23 cellular contexts compared by ENCODE assay signal in genomic region chr2:4914551-4914950, GRCh38.
DNase-seq lines count a peak whose midpoint lies in the region; FAIRE-seq and TF ChIP-seq lines count a peak whose summit lies in the region.
"Had no signal": no experiment of that assay in that cellular context is flagged by ENCODE, and none has a peak within 500 bp of the region (broad histone marks: within the 10 kb centered on the region; RNA-seq: fewer than 3 reads in every experiment).

No MANE protein-coding gene starts in this region.

- intact Hi-C loops in MCF 10A (cut with micrococcal nuclease) (loop anchor here (1.0 kb wide), 1 partner anchor 15 kb away; no protein-coding TSS in a partner anchor), breast epithelium (cut with DNase I; ENCODE audit: low total_unique reads) (no loop called here), mammary epithelial cell (cut with micrococcal nuclease) (no loop called here), ascending aorta (cut with DNase I) (no loop called here)

- no peak overlapping the region for H3K4me2 ChIP-seq in mammary epithelial cell (ENCODE audit: insufficient read depth, low read depth, low read length)

- H3K36me3 Mint-ChIP-seq in MCF 10A (ENCODE audit: insufficient read depth, unreplicated experiment), result no peaks in the 10 kb centered on the region
- H3K36me3 Mint-ChIP-seq: IgD-negative memory B cell had no signal

- WGBS in mammary epithelial cell (ENCODE audit: low coverage, missing lambda C conversion rate), result 25% methylated on average over 4 of the region's 4 CpGs

- CTCF ChIA-PET in MCF 10A (lab: Yijun Ruan, JAX) (interaction anchor here (0.5 kb wide), 1 partner anchor 200 kb away, joined by 3 read pairs; no protein-coding TSS in a partner anchor), mammary epithelial cell (lab: Charles Lee; ENCODE audit: low non-redundant PET) (no interaction called here)

- POLR2A ChIA-PET in MCF 10A (lab: Yijun Ruan, JAX), result interaction anchor here (0.8 to 2.1 kb wide), 4 partner anchors 16 to 56 kb away, joined by 3 to 11 read pairs (median 5); no protein-coding TSS in a partner anchor

- no peak overlapping the region for H2AFZ ChIP-seq in mammary epithelial cell (ENCODE audit: low read depth, low read length)

- DNase-seq in MCF 10A (ENCODE audit: unreplicated experiment) (peak; percentile 98), breast epithelium (ENCODE audit: low spot score in 2 of 2) (no peak), mammary epithelial cell (peak; percentile 68), kidney epithelial cell (ENCODE audit: low read depth) (peak; percentile 28), urothelium cell line (ENCODE audit: low spot score) (peak; percentile 57), ascending aorta (ENCODE audit: low spot score in 2 of 2) (no peak), NOMO-1 treated with dmso at 0.1 percent for 144 hours (lab: John Stamatoyannopoulos, UW; ENCODE audit: unreplicated experiment) (no peak), RPMI8226 (no peak)
- DNase-seq: activated CD4-positive, alpha-beta T cell treated with anti-CD3 and anti-CD28 coated beads, Interleukin-2, amount 50 U/mL, for 1 hour; activated CD8-positive, alpha-beta memory T cell treated with anti-CD3 and anti-CD28 coated beads, Interleukin-2, amount 50 U/mL, for 48 hours; activated effector memory CD4-positive, alpha-beta T cell treated with anti-CD3 and anti-CD28 coated beads, Interleukin-2, amount 50 U/mL, for 16 hours; effector CD8-positive, alpha-beta T cell; hippocampal formation; MM.1S; NCI-H146; right cardiac atrium; SHP77 treated with DMSO at 0.1 percent for 48 hours had no signal

- TF ChIP-seq CTCF in MCF 10A (IDR thresholded peaks at IDR 0.05; ENCODE audit: unreplicated experiment) (no peak), breast epithelium (IDR thresholded peaks at IDR 0.05) (no peak), mammary epithelial cell (conservative IDR thresholded peaks at IDR 0.05 in 1 of 2, IDR thresholded peaks at IDR 0.05 in 1 of 2; ENCODE audit: extremely low read depth in 1 of 2, insufficient read depth in 1 of 2, low read depth in 1 of 2, low read length in 2 of 2) (no peak), kidney epithelial cell (IDR thresholded peaks at IDR 0.05; ENCODE audit: insufficient read depth, low read length, poor library complexity, severe bottlenecking) (no peak), ascending aorta (IDR thresholded peaks at IDR 0.05) (no peak)

- no peak overlapping the region for H3K27ac Mint-ChIP-seq in MCF 10A (ENCODE audit: low read depth, unreplicated experiment)
- H3K27ac Mint-ChIP-seq: IgD-negative memory B cell had no signal

- H4K20me1 ChIP-seq in mammary epithelial cell (ENCODE audit: insufficient read depth, low read length), result no peaks in the 10 kb centered on the region
- H4K20me1 ChIP-seq: BLaER1 treated with 17β-estradiol and CSF1 and Interleukin-3, amounts not matched to agents 10 nM and 100 nM had no signal

- no peaks in the 10 kb centered on the region for H3K27me3 Mint-ChIP-seq in MCF 10A (ENCODE audit: insufficient read depth, unreplicated experiment)
- H3K27me3 Mint-ChIP-seq: IgD-negative memory B cell had no signal

- H3K79me2 ChIP-seq in mammary epithelial cell (ENCODE audit: insufficient read depth, low read length), result no peaks in the 10 kb centered on the region

- no peak overlapping the region for H3K4me3 Mint-ChIP-seq in MCF 10A (ENCODE audit: unreplicated experiment)
- H3K4me3 Mint-ChIP-seq: IgD-negative memory B cell had no signal

- in situ Hi-C loops in mammary epithelial cell (cut with MboI; ENCODE audit: low sequenced_read_pairs in 2 of 2), result no loop called here

- no peak for TF ChIP-seq POLR2A in breast epithelium (IDR thresholded peaks at IDR 0.05)

- FAIRE-seq in urothelium cell line (lab: Jason Lieb, UNC), result no peak
- FAIRE-seq: keratinocyte had no signal

- H3K9me3 ChIP-seq in breast epithelium (no peaks in the 10 kb centered on the region), mammary epithelial cell (replicated peaks; ENCODE audit: insufficient read depth, low read length) (no peaks in the 10 kb centered on the region), ascending aorta (no peaks in the 10 kb centered on the region)
- H3K9me3 ChIP-seq: suprapubic skin had no signal

- H3K27me3 ChIP-seq in breast epithelium (no peaks in the 10 kb centered on the region), mammary epithelial cell (ENCODE audit: insufficient read depth, low read length) (no peaks in the 10 kb centered on the region), kidney epithelial cell (ENCODE audit: control insufficient read depth, insufficient read depth, low read length) (no peaks in the 10 kb centered on the region), ascending aorta (no peaks in the 10 kb centered on the region)
- H3K27me3 ChIP-seq: BLaER1 treated with 17β-estradiol and CSF1 and Interleukin-3, amounts not matched to agents 10 nM and 100 nM; suprapubic skin had no signal

- no peaks in the 10 kb centered on the region for H3K9me3 Mint-ChIP-seq in MCF 10A (ENCODE audit: unreplicated experiment)

- H3K4me1 ChIP-seq in breast epithelium (no peaks in the 10 kb centered on the region), mammary epithelial cell (ENCODE audit: insufficient read depth, low read length) (peaks cover 18% of the 10 kb centered on the region), ascending aorta (no peaks in the 10 kb centered on the region)
- H3K4me1 ChIP-seq: suprapubic skin had no signal

- peaks cover 38% of the 10 kb centered on the region for H3K4me1 Mint-ChIP-seq in MCF 10A (ENCODE audit: insufficient read depth, unreplicated experiment)
- H3K4me1 Mint-ChIP-seq: IgD-negative memory B cell had no signal

- no peak overlapping the region for H3K9ac ChIP-seq in mammary epithelial cell (ENCODE audit: insufficient read depth, low read length)
- H3K9ac ChIP-seq: BLaER1 treated with 17β-estradiol and CSF1 and Interleukin-3, amounts not matched to agents 10 nM and 100 nM had no signal

- H3K4me3 ChIP-seq in breast epithelium, result no peak overlapping the region
- H3K4me3 ChIP-seq in mammary epithelial cell (replicated peaks in 1 of 3; ENCODE audit: insufficient read depth in 1 of 3, low read depth in 2 of 3, low read length in 3 of 3), result no peak overlapping the region
- H3K4me3 ChIP-seq in kidney epithelial cell (ENCODE audit: low read depth, low read length), result no peak overlapping the region
- no peak overlapping the region for H3K4me3 ChIP-seq in ascending aorta
- H3K4me3 ChIP-seq: BLaER1 treated with 17β-estradiol and CSF1 and Interleukin-3, amounts not matched to agents 10 nM and 100 nM; lung; suprapubic skin had no signal

- H3K27ac ChIP-seq in breast epithelium (no peak overlapping the region), mammary epithelial cell (ENCODE audit: insufficient read depth, low read depth, low read length) (no peak overlapping the region), ascending aorta (no peak overlapping the region)
- H3K27ac ChIP-seq: HL-60, suprapubic skin had no signal

- BruUV-seq in MCF 10A (replicated peaks; lab: Mats Ljungman, UMichigan), result no TSS peak
- no TSS peak for BruUV-seq in mammary epithelial cell (replicated peaks; lab: Mats Ljungman, UMichigan)

- H3K36me3 ChIP-seq in breast epithelium (no peaks in the 10 kb centered on the region), mammary epithelial cell (ENCODE audit: insufficient read depth, low read length) (no peaks in the 10 kb centered on the region), kidney epithelial cell (ENCODE audit: control insufficient read depth, insufficient read depth, low read length) (no peaks in the 10 kb centered on the region), ascending aorta (no peaks in the 10 kb centered on the region)
- H3K36me3 ChIP-seq: BLaER1 treated with 17β-estradiol and CSF1 and Interleukin-3, amounts not matched to agents 10 nM and 100 nM; suprapubic skin had no signal

- dilution Hi-C loops in mammary epithelial cell (cut with HindIII; ENCODE audit: low sequenced_read_pairs), result no loop called here

Comparison
In these comparisons a context has a peak if more than half of its experiments do, and no peak if none do; other contexts are left out.
1. DNase-seq: peak in MCF 10A (single experiment), mammary epithelial cell (single experiment), kidney epithelial cell (single experiment) and urothelium cell line (single experiment); none in breast epithelium (0 of 2), ascending aorta (0 of 2), NOMO-1 treated with dmso at 0.1 percent for 144 hours (single experiment) and RPMI8226 (single experiment).